ENCODE assay signal across 20 cellular contexts in the genomic region with DNA sequence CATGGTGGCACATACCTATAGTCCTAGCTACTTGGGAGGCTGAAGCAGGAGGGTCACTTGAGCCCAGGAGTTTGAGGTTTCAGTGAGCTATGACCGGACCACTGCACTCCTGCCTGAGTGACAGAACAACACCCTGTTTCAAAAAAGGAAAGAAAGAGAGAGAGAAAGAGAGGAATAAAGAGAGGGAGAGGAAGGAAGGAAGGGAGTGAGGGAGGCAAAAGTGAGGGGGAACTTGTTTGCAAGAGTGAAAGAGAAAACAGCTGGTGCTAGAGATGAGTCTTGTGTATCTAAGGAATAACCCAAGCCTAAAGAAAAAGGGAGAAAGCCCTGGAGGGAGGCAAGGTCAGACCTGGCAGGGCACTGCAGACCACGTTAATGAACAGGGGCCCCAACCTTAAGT. TPM values are rescaled to one million over a fixed set of nuclear protein-coding genes. Genes with fewer than 3 reads are reported as not detected.
DNase-seq lines count a peak whose midpoint lies in the region; ATAC-seq and TF ChIP-seq lines count a peak whose summit lies in the region.
"Had no signal": no experiment of that assay in that cellular context is flagged by ENCODE, and none has a peak within 500 bp of the region (broad histone marks: within the 10 kb centered on the region; RNA-seq: fewer than 3 reads in every experiment).

No MANE protein-coding gene starts in this region.

- TF ChIP-seq EP300 in suprapubic skin (IDR thresholded peaks at IDR 0.05): no peak

- H3F3A ChIP-seq in Loucy (ENCODE audit: low read depth): no peaks in the 10 kb centered on the region

- no peak for ATAC-seq in left lung
- ATAC-seq in HG02884 (IDR thresholded peaks at IDR 0.05; ENCODE audit: unreplicated experiment): no peak

- H4K20me1 ChIP-seq in Loucy (ENCODE audit: insufficient read depth, low read length, poor library complexity, severe bottlenecking): no peaks in the 10 kb centered on the region

- H2AFZ ChIP-seq in Loucy (ENCODE audit: low read length): peak overlapping the region; percentile 15; the same call in 1 of the 2 replicates
- H2AFZ ChIP-seq: hepatocyte had no signal

- no peak for TF ChIP-seq CTCF in Loucy (conservative IDR thresholded peaks at IDR 0.05; ENCODE audit: low read length)
- TF ChIP-seq CTCF in left lung (IDR thresholded peaks at IDR 0.05): no peak
- TF ChIP-seq CTCF in suprapubic skin (IDR thresholded peaks at IDR 0.05): no peak
- no peak for TF ChIP-seq CTCF in osteocyte (IDR thresholded peaks at IDR 0.05)

- H3K9ac ChIP-seq in Loucy (ENCODE audit: low read depth, low read length, poor library complexity, severe bottlenecking): peak overlapping the region; percentile 37

- no peak for TF ChIP-seq POLR2A in suprapubic skin (IDR thresholded peaks at IDR 0.05)

- WGBS in suprapubic skin: 69% methylated on average over 2 of the region's 2 CpGs

- H3K4me2 ChIP-seq in Loucy (ENCODE audit: low read depth, low read length, poor library complexity, severe bottlenecking): peak overlapping the region; percentile 47
- H3K4me2 ChIP-seq: hepatocyte had no signal

- H3K9me3 Mint-ChIP-seq in activated T-cell treated with anti-CD3 and anti-CD28 coated beads, Interleukin-2, amount 50 U/mL, for 24 hours: no peaks in the 10 kb centered on the region
- H3K9me3 Mint-ChIP-seq in osteocyte (ENCODE audit: unreplicated experiment): no peaks in the 10 kb centered on the region

- H3K9me2 ChIP-seq in Loucy (replicated peaks; ENCODE audit: low read depth, low read length): no peaks in the 10 kb centered on the region

- no peak overlapping the region for H3K4me3 Mint-ChIP-seq in activated T-cell treated with anti-CD3 and anti-CD28 coated beads, Interleukin-2, amount 50 U/mL, for 24 hours
- no peak overlapping the region for H3K4me3 Mint-ChIP-seq in osteocyte (ENCODE audit: unreplicated experiment)

- H3K27me3 ChIP-seq in Loucy (ENCODE audit: insufficient read depth, low read length, poor library complexity, severe bottlenecking): no peaks in the 10 kb centered on the region
- no peaks in the 10 kb centered on the region for H3K27me3 ChIP-seq in left lung
- no peaks in the 10 kb centered on the region for H3K27me3 ChIP-seq in suprapubic skin
- H3K27me3 ChIP-seq: cardiac muscle cell, hepatocyte, SJSA1, vagina had no signal

- H3K27ac ChIP-seq in left lung: peak overlapping the region; percentile 9 to 89
- peak overlapping the region; percentile 24 for H3K27ac ChIP-seq in suprapubic skin
- H3K27ac ChIP-seq: cardiac muscle cell, vagina had no signal

- H3K4me3 ChIP-seq in Loucy (ENCODE audit: low read length, poor library complexity, severe bottlenecking): no peak overlapping the region
- H3K4me3 ChIP-seq in left lung: peak overlapping the region in 1 of 2 donors; percentile 17
- no peak overlapping the region for H3K4me3 ChIP-seq in suprapubic skin
- H3K4me3 ChIP-seq: cardiac muscle cell, hepatocyte, SJSA1, vagina had no signal

- H3K9me3 ChIP-seq in Loucy (ENCODE audit: insufficient read depth, low read depth, low read length) (no peaks in the 10 kb centered on the region), left lung (no peaks in the 10 kb centered on the region), suprapubic skin (no peaks in the 10 kb centered on the region)
- H3K9me3 ChIP-seq: Caco-2, SJSA1, vagina had no signal

- peak overlapping the region; percentile 10 for H3K27ac Mint-ChIP-seq in activated T-cell treated with anti-CD3 and anti-CD28 coated beads, Interleukin-2, amount 50 U/mL, for 24 hours
- H3K27ac Mint-ChIP-seq in osteocyte (ENCODE audit: unreplicated experiment): no peak overlapping the region

- no peak for DNase-seq in activated T-cell treated with anti-CD3 and anti-CD28 coated beads, Interleukin-2, amount 50 U/mL, for 24 hours
- no peak for DNase-seq in activated T-cell treated with anti-CD3 and anti-CD28 coated beads for 4 hours
- DNase-seq in left lung: no peak
- DNase-seq in suprapubic skin (ENCODE audit: low spot score in 2 of 2): no peak
- no peak for DNase-seq in osteocyte (ENCODE audit: extremely low spot score, unreplicated experiment)
- no peak for DNase-seq in C1 segment of cervical spinal cord (lab: John Stamatoyannopoulos, UW)
- DNase-seq: activated CD4-positive, alpha-beta T cell treated with anti-CD3 and anti-CD28 coated beads for 4 hours; Caco-2; kidney; NCI-H187; NCI-H446 treated with DMSO at 0.1 percent for 48 hours; T-helper 9 cell had no signal

- no peaks in the 10 kb centered on the region for H3K27me3 Mint-ChIP-seq in activated T-cell treated with anti-CD3 and anti-CD28 coated beads, Interleukin-2, amount 50 U/mL, for 24 hours
- no peaks in the 10 kb centered on the region for H3K27me3 Mint-ChIP-seq in osteocyte (ENCODE audit: unreplicated experiment)

- H3K36me3 ChIP-seq in Loucy (ENCODE audit: insufficient read depth, low read length) (no peaks in the 10 kb centered on the region), left lung (no peaks in the 10 kb centered on the region), suprapubic skin (no peaks in the 10 kb centered on the region)
- H3K36me3 ChIP-seq: cardiac muscle cell, vagina had no signal

- H3K4me1 Mint-ChIP-seq in activated T-cell treated with anti-CD3 and anti-CD28 coated beads, Interleukin-2, amount 50 U/mL, for 24 hours (ENCODE audit: low read depth): peaks cover 28% of the 10 kb centered on the region
- H3K4me1 Mint-ChIP-seq in osteocyte (ENCODE audit: unreplicated experiment): peaks cover 15% of the 10 kb centered on the region

- no peaks in the 10 kb centered on the region for H3K36me3 Mint-ChIP-seq in activated T-cell treated with anti-CD3 and anti-CD28 coated beads, Interleukin-2, amount 50 U/mL, for 24 hours (ENCODE audit: low read depth)
- H3K36me3 Mint-ChIP-seq in osteocyte (ENCODE audit: unreplicated experiment): no peaks in the 10 kb centered on the region

- peaks cover under 1% of the 10 kb centered on the region; the same call in 1 of the 2 replicates for H3K79me2 ChIP-seq in Loucy (ENCODE audit: insufficient read depth, low read length)
- H3K79me2 ChIP-seq: hepatocyte had no signal

- peaks cover 31% of the 10 kb centered on the region for H3K4me1 ChIP-seq in Loucy (ENCODE audit: insufficient read depth, low read length, poor library complexity, severe bottlenecking)
- H3K4me1 ChIP-seq in left lung: peaks cover 7 to 84% of the 10 kb centered on the region in 2 donors
- H3K4me1 ChIP-seq in suprapubic skin: peaks cover 18% of the 10 kb centered on the region

- intact Hi-C loops in left lung (cut with DNase I): no loop called here

RNA-seq across cellular contexts. Expression of gene NT5C2, which starts 4.8 kb away (rescaled TPM):
- total RNA-seq in left lung (100 to 1,000 TPM in 1 of 2 donors, 10 to 100 TPM in 1; 95.3 to 100 TPM), suprapubic skin (10 to 100 TPM; 28.4 to 51.5 (median 33.2) TPM), osteocyte (64.0 and 68.2 TPM in 2 replicates)

RNA-seq across cellular contexts. Expression of gene RPEL1, which starts 47.8 kb away (rescaled TPM):
- under 1 TPM; 0.12 to 0.13 TPM for total RNA-seq in left lung
- total RNA-seq in suprapubic skin: not detected
- total RNA-seq in osteocyte: not detected in 2 replicates
- total RNA-seq: Caco-2, cardiac muscle cell, HT1080, kidney, omental fat pad, vagina had no signal
